Comparison of ENCODE assay signal across 8 cellular contexts in the genomic region with DNA sequence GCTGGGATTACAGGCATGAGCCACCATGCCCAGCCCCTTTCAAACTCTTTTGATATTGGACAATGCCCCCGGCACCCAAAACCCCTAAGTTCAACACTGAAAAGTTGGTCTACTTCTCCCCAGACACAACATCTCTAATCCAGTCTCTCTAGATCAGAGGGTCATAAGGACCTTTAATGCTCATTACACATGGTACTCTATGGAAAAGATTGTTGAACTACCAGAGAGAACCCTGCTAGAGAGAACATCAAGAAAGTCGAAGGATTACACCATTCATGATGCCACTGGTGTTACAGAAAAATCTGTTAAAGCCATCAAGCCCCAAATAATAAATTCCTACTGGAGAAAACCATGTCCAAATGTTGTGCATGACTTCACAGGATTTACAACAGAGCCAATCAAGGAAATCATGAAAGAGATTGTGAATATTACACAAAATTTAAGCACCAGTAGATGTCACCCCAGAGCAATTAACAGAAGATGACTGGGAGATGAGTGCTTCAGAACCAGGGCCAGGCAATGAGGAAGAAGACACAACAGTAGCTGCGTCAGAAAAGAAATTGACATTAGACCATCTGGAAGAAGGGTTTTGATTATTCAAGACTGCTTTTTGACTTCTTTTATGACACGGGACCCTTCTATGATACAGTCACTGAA. TPM values are rescaled to one million over a fixed set of nuclear protein-coding genes. Genes with fewer than 3 reads are reported as not detected.
DNase-seq lines count a peak whose midpoint lies in the region; ATAC-seq and TF ChIP-seq lines count a peak whose summit lies in the region.

No MANE protein-coding gene starts in this region.

- no peak overlapping the region for H3K27ac ChIP-seq in IMR-90 (ENCODE audit: insufficient read depth, low read length)

- H4K20me1 ChIP-seq in IMR-90 (ENCODE audit: insufficient read depth, low read length), result no peaks in the 10 kb centered on the region

- no peak overlapping the region for H3K4me3 ChIP-seq in IMR-90 (ENCODE audit: insufficient read depth, low read depth, low read length)

- no peak overlapping the region for H2AK5ac ChIP-seq in IMR-90 (ENCODE audit: low read depth, low read length)

- peak overlapping the region; percentile 14; the same call in 1 of the 2 replicates for H2BK120ac ChIP-seq in IMR-90 (ENCODE audit: low read depth, low read length)

- H4K91ac ChIP-seq in IMR-90 (ENCODE audit: insufficient read depth, low read depth, low read length), result no peak overlapping the region

- H2AFZ ChIP-seq in IMR-90 (replicated peaks; ENCODE audit: low read length, poor library complexity), result no peak overlapping the region

- ATAC-seq in GM19351 (IDR thresholded peaks at IDR 0.05; ENCODE audit: unreplicated experiment), result peak; percentile 96
- peak; percentile 98 for ATAC-seq in IMR-90 (ENCODE audit: low read depth)
- ATAC-seq in GM18858 (IDR thresholded peaks at IDR 0.05; ENCODE audit: unreplicated experiment), result no peak

- no peaks in the 10 kb centered on the region for H3K36me3 ChIP-seq in IMR-90 (ENCODE audit: control insufficient read depth, insufficient read depth, low read length)

- dilution Hi-C loops in IMR-90 (cut with HindIII; ENCODE audit: low sequenced_read_pairs, unreplicated experiment), result no loop called here

- in situ Hi-C loops in IMR-90 (cut with MboI; ENCODE audit: low sequenced_read_pairs), result no loop called here

- no peak overlapping the region for H3K14ac ChIP-seq in IMR-90 (replicated peaks; ENCODE audit: low read depth, low read length)

- no peak overlapping the region; the same call in 1 of the 2 replicates for H3K4ac ChIP-seq in IMR-90 (ENCODE audit: low read depth, low read length)

- H2AK9ac ChIP-seq in IMR-90 (replicated peaks; ENCODE audit: low read depth, low read length, poor library complexity), result no peak overlapping the region

- peak; percentile 65 for TF ChIP-seq RAD21 in IMR-90 (IDR thresholded peaks at IDR 0.05; ENCODE audit: low read length)

- H2BK15ac ChIP-seq in IMR-90 (ENCODE audit: low read depth, low read length), result no peak overlapping the region

- no peaks in the 10 kb centered on the region for H3K9me3 ChIP-seq in IMR-90 (ENCODE audit: control insufficient read depth, insufficient read depth, low read length)

- no peak overlapping the region for H3K18ac ChIP-seq in IMR-90 (ENCODE audit: low read depth, low read length)

- CTCF ChIA-PET in IMR-90 (lab: Yijun Ruan, JAX), result interaction anchor here (0.6 to 1.3 kb wide), 10 partner anchors 9 to 157 kb away, joined by 3 to 8 read pairs (median 3); no protein-coding TSS in a partner anchor

- peak; percentile 76 for DNase-seq in DMS53 (lab: John Stamatoyannopoulos, UW)
- peak; percentile 69 for DNase-seq in IMR-90
- DNase-seq in SIG-M5 (lab: John Stamatoyannopoulos, UW), result peak; percentile 15
- peak; percentile 45 to 63 for DNase-seq in dermis microvascular lymphatic vessel endothelial cell (ENCODE audit: low read depth in 2 of 2)
- DNase-seq in medulla oblongata (ENCODE audit: extremely low spot score), result peak; percentile 95
- DNase-seq in mesenteric fat pad (ENCODE audit: low spot score), result no peak

- no peaks in the 10 kb centered on the region for H3K79me1 ChIP-seq in IMR-90 (ENCODE audit: low read depth in 1 of 2, low read length in 2 of 2)

- H3K56ac ChIP-seq in IMR-90 (ENCODE audit: extremely low read depth, insufficient read depth, low read length), result no peak overlapping the region

- no peak overlapping the region for H3K23ac ChIP-seq in IMR-90 (ENCODE audit: low read depth, low read length)

- no peak overlapping the region for H2BK20ac ChIP-seq in IMR-90 (ENCODE audit: low read depth, low read length)

- H4K5ac ChIP-seq in IMR-90 (ENCODE audit: low read depth, low read length), result no peak overlapping the region

- no peak overlapping the region for H3K4me2 ChIP-seq in IMR-90 (ENCODE audit: low read depth, low read length)

- no peak overlapping the region; a peak in 1 of 4 replicates for H4K8ac ChIP-seq in IMR-90 (ENCODE audit: low read depth in 2 of 2, low read length in 2 of 2)

- no peak overlapping the region for H2BK5ac ChIP-seq in IMR-90 (ENCODE audit: low read depth, low read length, poor library complexity, severe bottlenecking)

- H3K27me3 ChIP-seq in IMR-90 (ENCODE audit: control insufficient read depth, insufficient read depth, low read length), result no peaks in the 10 kb centered on the region

- 58% methylated on average over 2 of the region's 4 CpGs; no CpG with 5 or more reads in 1 of the 2 experiments for WGBS in IMR-90 (ENCODE audit: extremely low coverage in 2 of 2, insufficient read length in 1 of 2), 2 experiments

- TF ChIP-seq POLR2A in IMR-90 (IDR thresholded peaks at IDR 0.05; ENCODE audit: low read depth, low read length), result no peak

- intact Hi-C loops in IMR-90 (cut with micrococcal nuclease), result loop anchor here (1.0 to 2.0 kb wide), 5 partner anchors 45 to 312 kb away; a partner anchor contains a TSS

- TF ChIP-seq CTCF in IMR-90 (conservative IDR thresholded peaks at IDR 0.05; ENCODE audit: low read depth, low read length), result peak; percentile 59

- POLR2A ChIA-PET in IMR-90 (lab: Charles Lee; ENCODE audit: unreplicated experiment), result no interaction called here

- no TSS peak for BruUV-seq in IMR-90 (replicated peaks; lab: Mats Ljungman, UMichigan)

- no peaks in the 10 kb centered on the region for H3K9me1 ChIP-seq in IMR-90 (ENCODE audit: insufficient read depth, low read length)

- H3K9ac ChIP-seq in IMR-90 (ENCODE audit: low read depth, low read length), result no peak overlapping the region

- H3K4me1 ChIP-seq in IMR-90 (ENCODE audit: control insufficient read depth, insufficient read depth, low read length), result no peaks in the 10 kb centered on the region

TF ChIP-seq in IMR-90, 13 proteins besides CTCF, POLR2A, EP300 and RAD21:
- TF ChIP-seq FOS (IDR thresholded peaks at IDR 0.05; ENCODE audit: low read depth, low read length) (no peak), SMC3 (IDR thresholded peaks at IDR 0.05; ENCODE audit: low read depth, low read length) (peak; percentile 72), CEBPB (IDR thresholded peaks at IDR 0.05; ENCODE audit: low read depth, low read length) (no peak), MXI1 (IDR thresholded peaks at IDR 0.05; ENCODE audit: borderline replicate concordance, low read depth, low read length) (no peak), BHLHE40 (IDR thresholded peaks at IDR 0.05; ENCODE audit: low read depth, low read length) (no peak), RCOR1 (IDR thresholded peaks at IDR 0.05; ENCODE audit: insufficient replicate concordance, low read length) (no peak), MAZ (IDR thresholded peaks at IDR 0.05; ENCODE audit: borderline replicate concordance, low read depth, low read length) (no peak)

RNA-seq across cellular contexts. Expression of a gene that starts 28.3 kb away (rescaled TPM):
- total RNA-seq in IMR-90 (2012; rRNA removed) (0.18 and 0.28 TPM in 2 replicates), dermis microvascular lymphatic vessel endothelial cell (not detected in 2 replicates), mesenteric fat pad (not detected)
- polyA plus RNA-seq in IMR-90 (2012; rRNA removed), result 0.32 and 0.39 TPM in 2 replicates
- polyA plus RNA-seq in IMR-90 (2012; cell fraction: cytosol; rRNA removed), result 0.10 and 0.25 TPM in 2 replicates
- 0.45 and 0.52 TPM in 2 replicates for polyA plus RNA-seq in IMR-90 (2012; cell fraction: nucleus; rRNA removed; ENCODE audit: low replicate concordance)
